ENCODE assay signal across 8 cellular contexts in genomic region chr17:3695723-3696411, GRCh38. TPM values are rescaled to one million over a fixed set of nuclear protein-coding genes. Genes with fewer than 3 reads are reported as not detected.
DNase-seq lines count a peak whose midpoint lies in the region; ATAC-seq, FAIRE-seq and TF ChIP-seq lines count a peak whose summit lies in the region.

TSS of gene P2RX5 (minus strand) at chr17:3696155. CDS start at chr17:3696005, 150 bp downstream.

- H3K36me3 Mint-ChIP-seq in T-helper 1 cell treated with Interleukin-12 subunit alpha and Interleukin-12 subunit beta and Interleukin-4 antibody, amounts not matched to agents 30 μg/mL and 1 μg/mL, for 36 hours (ENCODE audit: low read depth), result peaks cover 28% of the 10 kb centered on the region
- peaks cover 21% of the 10 kb centered on the region for H3K36me3 Mint-ChIP-seq in stimulated activated effector memory CD8-positive, alpha-beta T cell treated with anti-CD3 and anti-CD28 coated beads, Interleukin-12 subunit alpha, Interleukin-12 subunit beta, amount 100 ng/mL, for 72 hours

- no peaks in the 10 kb centered on the region for H3K27me3 ChIP-seq in ACC112 (ENCODE audit: insufficient read depth, low read length)
- H3K27me3 ChIP-seq in GM23248 (replicated peaks; ENCODE audit: insufficient read depth), result no peaks in the 10 kb centered on the region
- no peaks in the 10 kb centered on the region for H3K27me3 ChIP-seq in bronchial epithelial cell (ENCODE audit: control insufficient read depth, insufficient read depth, low read length)
- H3K27me3 ChIP-seq in HepG2 (ENCODE audit: control insufficient read depth in 1 of 2, insufficient read depth in 2 of 2, low read length in 2 of 2), result peaks cover 0 to 35% of the 10 kb centered on the region in 2 experiments; a peak in 2 of 5 replicates

- FAIRE-seq in bronchial epithelial cell (lab: Jason Lieb, UNC), result no peak
- no peak for FAIRE-seq in HepG2 (lab: Jason Lieb, UNC)

- H3K9me3 ChIP-seq in GM23248 (ENCODE audit: low read depth) (no peaks in the 10 kb centered on the region), HepG2 (ENCODE audit: low read length) (peaks cover 12% of the 10 kb centered on the region)

- no peak for TF ChIP-seq POLR2A in HepG2 (IDR thresholded peaks at IDR 0.05; ENCODE audit: insufficient read depth in 1 of 2, low read depth in 2 of 2, low read length in 2 of 2)

- H2AFZ ChIP-seq in ACC112 (ENCODE audit: low read length, unreplicated experiment), result peak within 1 kb of the TSS; percentile 70
- peak within 1 kb of the TSS; percentile 81 for H2AFZ ChIP-seq in GM23248
- no peak within 1 kb of the TSS for H2AFZ ChIP-seq in HepG2 (ENCODE audit: low read length)

- ATAC-seq in HepG2 (peak; percentile 66), HG02588 (IDR thresholded peaks at IDR 0.05; ENCODE audit: unreplicated experiment) (no peak), HG02571 (IDR thresholded peaks at IDR 0.05; ENCODE audit: unreplicated experiment) (no peak)
- peak; percentile 55 for ATAC-seq in stimulated activated effector memory CD8-positive, alpha-beta T cell treated with anti-CD3 and anti-CD28 coated beads, Interleukin-12 subunit alpha, Interleukin-12 subunit beta, amount 100 ng/mL, for 72 hours

- H3K4me1 Mint-ChIP-seq in T-helper 1 cell treated with Interleukin-12 subunit alpha and Interleukin-12 subunit beta and Interleukin-4 antibody, amounts not matched to agents 30 μg/mL and 1 μg/mL, for 36 hours (ENCODE audit: low read depth), result peaks cover 33% of the 10 kb centered on the region
- H3K4me1 Mint-ChIP-seq in stimulated activated effector memory CD8-positive, alpha-beta T cell treated with anti-CD3 and anti-CD28 coated beads, Interleukin-12 subunit alpha, Interleukin-12 subunit beta, amount 100 ng/mL, for 72 hours, result peaks cover 27% of the 10 kb centered on the region

- H3K4me3 Mint-ChIP-seq in T-helper 1 cell treated with Interleukin-12 subunit alpha and Interleukin-12 subunit beta and Interleukin-4 antibody, amounts not matched to agents 30 μg/mL and 1 μg/mL, for 36 hours, result peak within 1 kb of the TSS; percentile 97
- H3K4me3 Mint-ChIP-seq in stimulated activated effector memory CD8-positive, alpha-beta T cell treated with anti-CD3 and anti-CD28 coated beads, Interleukin-12 subunit alpha, Interleukin-12 subunit beta, amount 100 ng/mL, for 72 hours, result peak within 1 kb of the TSS; percentile 77

- intact Hi-C loops in HepG2 (cut with micrococcal nuclease; ENCODE audit: unreplicated experiment), result no loop called here

- H3K36me3 ChIP-seq in ACC112 (ENCODE audit: insufficient read depth, low read length) (no peaks in the 10 kb centered on the region), GM23248 (ENCODE audit: low read depth) (no peaks in the 10 kb centered on the region), bronchial epithelial cell (ENCODE audit: control insufficient read depth, insufficient read depth, low read length) (no peaks in the 10 kb centered on the region), HepG2 (replicated peaks in 1 of 2; ENCODE audit: control insufficient read depth in 1 of 2, insufficient read depth in 2 of 2, low read length in 2 of 2) (no peaks in the 10 kb centered on the region)

- POLR2A ChIA-PET in HepG2 (lab: Yijun Ruan, JAX), result interaction anchor here (0.6 to 1.2 kb wide), 4 partner anchors 18 to 28 kb away, joined by 3 to 5 read pairs (median 3); partner anchors contain the start of genes HASPIN and TAX1BP3

- DNase-seq in GM23248, result peak; percentile 54
- DNase-seq in bronchial epithelial cell (ENCODE audit: low read depth), result no peak
- no peak for DNase-seq in HepG2 (ENCODE audit: low spot score)
- peak in 1 of 2 donors; percentile 72 for DNase-seq in stimulated activated effector memory CD8-positive, alpha-beta T cell treated with anti-CD3 and anti-CD28 coated beads, Interleukin-12 subunit alpha, Interleukin-12 subunit beta, amount 100 ng/mL, for 72 hours (ENCODE audit: low spot score in 2 of 2)

- WGBS in GM23248 (ENCODE audit: low coverage in 1 of 2, low lambda C conversion rate in 2 of 2, missing lambda C conversion rate in 2 of 2), 2 experiments, result 1 to 3% methylated on average over 49 to 65 of the region's 65 CpGs
- 2% methylated on average over 18 of the region's 65 CpGs for WGBS in HepG2 (ENCODE audit: low lambda C conversion rate)

- H3K27ac ChIP-seq in ACC112 (ENCODE audit: low read depth, low read length) (no peak within 1 kb of the TSS), GM23248 (no peak within 1 kb of the TSS), HepG2 (ENCODE audit: extremely low read length, insufficient read depth, low read length) (no peak within 1 kb of the TSS)

- H3K27ac Mint-ChIP-seq in T-helper 1 cell treated with Interleukin-12 subunit alpha and Interleukin-12 subunit beta and Interleukin-4 antibody, amounts not matched to agents 30 μg/mL and 1 μg/mL, for 36 hours, result peak within 1 kb of the TSS; percentile 90
- H3K27ac Mint-ChIP-seq in stimulated activated effector memory CD8-positive, alpha-beta T cell treated with anti-CD3 and anti-CD28 coated beads, Interleukin-12 subunit alpha, Interleukin-12 subunit beta, amount 100 ng/mL, for 72 hours, result no peak within 1 kb of the TSS

- H3K9ac ChIP-seq in GM23248, result no peak within 1 kb of the TSS
- no peak within 1 kb of the TSS for H3K9ac ChIP-seq in HepG2 (ENCODE audit: insufficient read depth, low read depth, low read length)

- H3K79me2 ChIP-seq in ACC112 (ENCODE audit: control insufficient read depth, insufficient read depth, low read length, unreplicated experiment) (no peaks in the 10 kb centered on the region), GM23248 (ENCODE audit: insufficient read depth) (no peaks in the 10 kb centered on the region), HepG2 (ENCODE audit: insufficient read depth, low read length) (no peaks in the 10 kb centered on the region)

- H3K4me3 ChIP-seq in ACC112 (ENCODE audit: low read depth, low read length) (peak within 1 kb of the TSS; percentile 84), GM23248 (peak within 1 kb of the TSS; percentile 72), bronchial epithelial cell (ENCODE audit: low read depth, low read length) (peak within 1 kb of the TSS; percentile 40), HepG2 (replicated peaks in 1 of 3; ENCODE audit: insufficient read depth in 1 of 3, low read depth in 2 of 3, low read length in 3 of 3) (peak within 1 kb of the TSS; percentile 37 to 75 (median 65))

- peaks cover 8% of the 10 kb centered on the region for H3K4me1 ChIP-seq in ACC112 (ENCODE audit: control insufficient read depth, insufficient read depth, low read length, unreplicated experiment)
- peaks cover 10% of the 10 kb centered on the region; the same call in 1 of the 2 replicates for H3K4me1 ChIP-seq in GM23248 (ENCODE audit: insufficient read depth)
- H3K4me1 ChIP-seq in HepG2 (ENCODE audit: insufficient read depth, low read length), result peaks cover 17% of the 10 kb centered on the region

- peaks cover 7% of the 10 kb centered on the region for H3K9me3 Mint-ChIP-seq in T-helper 1 cell treated with Interleukin-12 subunit alpha and Interleukin-12 subunit beta and Interleukin-4 antibody, amounts not matched to agents 30 μg/mL and 1 μg/mL, for 36 hours
- no peaks in the 10 kb centered on the region for H3K9me3 Mint-ChIP-seq in stimulated activated effector memory CD8-positive, alpha-beta T cell treated with anti-CD3 and anti-CD28 coated beads, Interleukin-12 subunit alpha, Interleukin-12 subunit beta, amount 100 ng/mL, for 72 hours

- in situ Hi-C loops in GM23248 (cut with MboI) (no loop called here), HepG2 (cut with HindIII; ENCODE audit: extremely low pct_ligation_motif_present, low pct_unique_long_range_greater_than_20kb) (no loop called here)

- H3K4me2 ChIP-seq in GM23248 (ENCODE audit: unreplicated experiment) (peak within 1 kb of the TSS; percentile 87), HepG2 (ENCODE audit: low read depth, low read length) (peak within 1 kb of the TSS; percentile 90)

- BruUV-seq in HepG2 (replicated peaks; lab: Mats Ljungman, UMichigan), result no TSS peak

- H3K27me3 Mint-ChIP-seq in T-helper 1 cell treated with Interleukin-12 subunit alpha and Interleukin-12 subunit beta and Interleukin-4 antibody, amounts not matched to agents 30 μg/mL and 1 μg/mL, for 36 hours (ENCODE audit: low read depth), result no peaks in the 10 kb centered on the region

- TF ChIP-seq EP300 in HepG2 (IDR thresholded peaks at IDR 0.05; ENCODE audit: low read depth in 2 of 2, low read length in 2 of 2), result no peak
- TF ChIP-seq EP300 in HepG2 (CRISPR knock-in tag; IDR thresholded peaks at IDR 0.05; ENCODE audit: borderline replicate concordance), result no peak

- no peaks in the 10 kb centered on the region for H3K9me2 ChIP-seq in GM23248 (ENCODE audit: insufficient read depth)

- TF ChIP-seq CTCF in bronchial epithelial cell (IDR thresholded peaks at IDR 0.05; ENCODE audit: insufficient read depth, low read length, severe bottlenecking), result no peak
- no peak for TF ChIP-seq CTCF in HepG2 (CRISPR knock-in tag; IDR thresholded peaks at IDR 0.05)

- CTCF ChIA-PET in HepG2 (lab: Yijun Ruan, JAX; ENCODE audit: low intra/inter-chr PET ratio, low total read pairs), result no interaction called here

- H3F3A ChIP-seq in GM23248 (ENCODE audit: insufficient read depth), result peaks cover 4% of the 10 kb centered on the region; the same call in 1 of the 2 replicates

- H4K20me1 ChIP-seq in GM23248 (ENCODE audit: insufficient read depth), result no peaks in the 10 kb centered on the region
- H4K20me1 ChIP-seq in HepG2 (ENCODE audit: insufficient read depth, low read length), result no peaks in the 10 kb centered on the region

- TF ChIP-seq RAD21 in HepG2 (CRISPR knock-in tag; IDR thresholded peaks at IDR 0.05), result no peak

RNA-seq across cellular contexts. Expression of gene P2RX5, which starts in this region (rescaled TPM):
- 2.5 and 4.0 TPM in 2 replicates for total RNA-seq in GM23248 (2014; rRNA removed; shearing (Covaris generic))
- polyA plus RNA-seq in GM23248 (2016; fragmentation: Nextera tagmentation; extraction: Ambion mirVana) (2.6 and 2.8 TPM in 2 replicates), HepG2 (2011; rRNA removed) (1.0 and 1.7 TPM in 2 replicates)
- total RNA-seq in bronchial epithelial cell (0.38 and 0.53 TPM in 2 replicates), HepG2 (2016; rRNA removed; fragmentation: Illumina TruSeq; extraction: Trizol) (0.90 and 0.95 TPM in 2 replicates)
- 0.20 and 0.79 TPM in 2 replicates for total RNA-seq in HepG2 (2016; cell fraction: cytosol; rRNA removed; fragmentation: Illumina TruSeq; extraction: Trizol; ENCODE audit: low read depth)
- 0.64 and 0.82 TPM in 2 replicates for total RNA-seq in HepG2 (2016; cell fraction: insoluble cytoplasmic fraction; rRNA removed; fragmentation: Illumina TruSeq; extraction: Trizol)
- total RNA-seq in HepG2 (2016; cell fraction: membrane; rRNA removed; fragmentation: Illumina TruSeq; extraction: Trizol), result 0.62 and 0.93 TPM in 2 replicates
- total RNA-seq in HepG2 (2016; cell fraction: nucleus; rRNA removed; fragmentation: Illumina TruSeq; extraction: Trizol), result 0.53 and 1.1 TPM in 2 replicates
- polyA plus RNA-seq in HepG2 (2011; cell fraction: cytosol; rRNA removed), result 1.4 and 1.5 TPM in 2 replicates
- polyA plus RNA-seq in HepG2 (2011; cell fraction: nucleus; rRNA removed), result 1.6 and 1.9 TPM in 2 replicates
- 0.50 and 1.1 TPM in 2 replicates for polyA plus RNA-seq in HepG2 (2012)
- 0.24 and 0.38 TPM in 2 replicates for polyA plus RNA-seq in HepG2 (2016; cell fraction: cytosol; fragmentation: Illumina TruSeq; extraction: Trizol; ENCODE audit: low read depth)
- 0.46 and 0.98 TPM in 2 replicates for polyA plus RNA-seq in HepG2 (2016; cell fraction: insoluble cytoplasmic fraction; fragmentation: Illumina TruSeq; extraction: Trizol; ENCODE audit: low read depth)
- polyA plus RNA-seq in HepG2 (2016; cell fraction: membrane; fragmentation: Illumina TruSeq; extraction: Trizol; ENCODE audit: low read depth), result 0.48 and 0.70 TPM in 2 replicates
- 1.5 and 1.7 TPM in 2 replicates for polyA plus RNA-seq in HepG2 (2016; cell fraction: nucleus; fragmentation: Illumina TruSeq; extraction: Trizol; ENCODE audit: insufficient read depth, low read depth)
- 1.6 and 53.3 TPM in 2 replicates for polyA minus RNA-seq in HepG2 (2011; rRNA and poly(A)+ RNA removed; ENCODE audit: low replicate concordance)
- polyA minus RNA-seq in HepG2 (2011; cell fraction: cytosol; rRNA and poly(A)+ RNA removed), result 0.49 and 1.2 TPM in 2 replicates
- 0.87 and 1.0 TPM in 2 replicates for polyA minus RNA-seq in HepG2 (2011; cell fraction: nucleus; rRNA and poly(A)+ RNA removed)

Comparison
In these comparisons a context has a peak if more than half of its experiments do, and no peak if none do; other contexts are left out.
1. ATAC-seq: peak in HepG2 (single experiment) and stimulated activated effector memory CD8-positive, alpha-beta T cell treated with anti-CD3 and anti-CD28 coated beads, Interleukin-12 subunit alpha, Interleukin-12 subunit beta, amount 100 ng/mL, for 72 hours (single experiment); none in HG02588 (single experiment) and HG02571 (single experiment).
2. Peak in every context shown above with its lines, with median percentiles within 50 percentile points of each other: H3K4me3 ChIP-seq.